19 cellular contexts compared by ENCODE assay signal in genomic region chr4:20017439-20017838, GRCh38.
"Had no signal": no experiment of that assay in that cellular context is flagged by ENCODE, and none has a peak within 500 bp of the region (broad histone marks: within the 10 kb centered on the region; RNA-seq: fewer than 3 reads in every experiment).

No MANE protein-coding gene starts in this region.

- H3K9me3 ChIP-seq: breast epithelium, esophagus muscularis mucosa, ovary, thoracic aorta had no signal

- DNase-seq: activated CD4-positive, alpha-beta memory T cell treated with anti-CD3 and anti-CD28 coated beads for 36 hours; activated CD4-positive, alpha-beta T cell treated with anti-CD3 and anti-CD28 coated beads for 1 hour; activated effector memory CD4-positive, alpha-beta T cell treated with anti-CD3 and anti-CD28 coated beads, Interleukin-2, amount 50 U/mL, for 16 hours; activated T-cell treated with anti-CD3 and anti-CD28 coated beads, Interleukin-2, amount 50 U/mL, for 4 hours; amygdala; dorsolateral prefrontal cortex; foreskin melanocyte; head of caudate nucleus; islet precursor cell; ovary; stimulated activated CD4-positive, alpha-beta T cell treated with anti-CD3 and anti-CD28 coated beads, Interleukin-4, amount 100 ng/mL, for 24 hours; stimulated activated naive CD8-positive, alpha-beta T cell treated with anti-CD3 and anti-CD28 coated beads, Interleukin-15, amount 100 ng/mL, for 72 hours; T-helper 9 cell had no signal

- H3K36me3 ChIP-seq: breast epithelium, esophagus muscularis mucosa, ovary, thoracic aorta had no signal

- H3K27ac ChIP-seq: breast epithelium, dorsolateral prefrontal cortex, esophagus muscularis mucosa, ovary, thoracic aorta had no signal

- H3K4me1 ChIP-seq: breast epithelium had no signal

- H3K4me3 ChIP-seq: breast epithelium, dorsolateral prefrontal cortex, esophagus muscularis mucosa, ovary, thoracic aorta had no signal

- H3K27me3 ChIP-seq: breast epithelium, dorsolateral prefrontal cortex, esophagus muscularis mucosa, ovary had no signal

- ATAC-seq: activated naive CD4-positive, alpha-beta T cell treated with anti-CD3 and anti-CD28 coated beads, Interleukin-2, amount 50 U/mL, for 72 hours; activated T-cell treated with anti-CD3 and anti-CD28 coated beads, Interleukin-2, amount 50 U/mL, for 4 hours; left lobe of liver; natural killer cell treated with Interleukin-12 subunit alpha and Interleukin-12 subunit beta and Interleukin-15 and Interleukin-18, amount 100 ng/mL, for 72 hours; stimulated activated naive CD8-positive, alpha-beta T cell treated with anti-CD3 and anti-CD28 coated beads, Interleukin-15, amount 100 ng/mL, for 72 hours had no signal
